ENCODE assay signal across 9 cellular contexts in genomic region chr3:112134335-112135124, GRCh38. TPM values are rescaled to one million over a fixed set of nuclear protein-coding genes. Genes with fewer than 3 reads are reported as not detected.
DNase-seq lines count a peak whose midpoint lies in the region; ATAC-seq, FAIRE-seq and TF ChIP-seq lines count a peak whose summit lies in the region.
"Had no signal": no experiment of that assay in that cellular context is flagged by ENCODE, and none has a peak within 500 bp of the region (broad histone marks: within the 10 kb centered on the region; RNA-seq: fewer than 3 reads in every experiment).

No MANE protein-coding gene starts in this region.

- intact Hi-C loops in pancreas (cut with DNase I), result no loop called here
- intact Hi-C loops in lower leg skin (cut with DNase I; ENCODE audit: low total_unique reads), result no loop called here

- peaks cover 4% of the 10 kb centered on the region for H3K36me3 Mint-ChIP-seq in activated naive CD8-positive, alpha-beta T cell treated with anti-CD3 and anti-CD28 coated beads, Interleukin-2, amount 10 ng/mL, durations not matched to agents 7 days and 5 days

- no peak for ATAC-seq in activated naive CD8-positive, alpha-beta T cell treated with anti-CD3 and anti-CD28 coated beads, Interleukin-2, amount 10 ng/mL, durations not matched to agents 7 days and 5 days (ENCODE audit: low read depth)
- peak; percentile 63 to 83 (median 76) for ATAC-seq in pancreas

- H3K27me3 ChIP-seq in pancreas, result no peaks in the 10 kb centered on the region

- DNase-seq in NCI-H2171 treated with DMSO at 0.1 percent for 48 hours (lab: John Stamatoyannopoulos, UW) (peak; percentile 32), NCI-H2171 (lab: John Stamatoyannopoulos, UW) (no peak), NCI-H2196 (lab: John Stamatoyannopoulos, UW; ENCODE audit: unreplicated experiment) (peak; percentile 71), pancreas (peak in 3 of 6 donors; percentile 19 to 33 (median 25)), G401 (ENCODE audit: low spot score) (no peak), lower leg skin (ENCODE audit: low spot score in 2 of 2) (no peak), KBM-7 (no peak)
- no peak for DNase-seq in activated naive CD8-positive, alpha-beta T cell treated with anti-CD3 and anti-CD28 coated beads, Interleukin-2, amount 10 ng/mL, durations not matched to agents 7 days and 5 days

- H3K9me3 Mint-ChIP-seq in activated naive CD8-positive, alpha-beta T cell treated with anti-CD3 and anti-CD28 coated beads, Interleukin-2, amount 10 ng/mL, durations not matched to agents 7 days and 5 days, result no peaks in the 10 kb centered on the region

- peak overlapping the region in 2 of 4 donors; percentile 30 to 36 for H3K27ac ChIP-seq in pancreas

- TF ChIP-seq POLR2A in lower leg skin (IDR thresholded peaks at IDR 0.05), result no peak

- H3K36me3 ChIP-seq in pancreas, result peaks cover 0 to 12% (median 0%) of the 10 kb centered on the region in 3 donors

- TF ChIP-seq CTCF in pancreas (IDR thresholded peaks at IDR 0.05) (no peak), lower leg skin (IDR thresholded peaks at IDR 0.05) (no peak)

- FAIRE-seq in pancreas (lab: Jason Lieb, UNC), result no peak

- peaks cover 4 to 12% (median 6%) of the 10 kb centered on the region in 3 donors for H3K4me1 ChIP-seq in pancreas

- no peaks in the 10 kb centered on the region for H3K9me3 ChIP-seq in pancreas

- H3K27ac Mint-ChIP-seq in activated naive CD8-positive, alpha-beta T cell treated with anti-CD3 and anti-CD28 coated beads, Interleukin-2, amount 10 ng/mL, durations not matched to agents 7 days and 5 days, result peak overlapping the region; percentile 39

- no peak overlapping the region for H3K4me3 ChIP-seq in pancreas
- H3K4me3 ChIP-seq in lower leg skin (ENCODE audit: low read depth, poor library complexity, severe bottlenecking), result no peak overlapping the region

- peaks cover 46% of the 10 kb centered on the region for H3K4me1 Mint-ChIP-seq in activated naive CD8-positive, alpha-beta T cell treated with anti-CD3 and anti-CD28 coated beads, Interleukin-2, amount 10 ng/mL, durations not matched to agents 7 days and 5 days

- in situ Hi-C loops in G401 (cut with HindIII; ENCODE audit: low sequenced_read_pairs) (no loop called here), KBM-7 (cut with MboI; ENCODE audit: low pct_unique_long_range_greater_than_20kb, low sequenced_read_pairs) (loop anchor here (25.0 kb wide), 1 partner anchor 378 kb away; no protein-coding TSS in a partner anchor)

- H3K4me3 Mint-ChIP-seq in activated naive CD8-positive, alpha-beta T cell treated with anti-CD3 and anti-CD28 coated beads, Interleukin-2, amount 10 ng/mL, durations not matched to agents 7 days and 5 days, result no peak overlapping the region

- no peaks in the 10 kb centered on the region for H3K27me3 Mint-ChIP-seq in activated naive CD8-positive, alpha-beta T cell treated with anti-CD3 and anti-CD28 coated beads, Interleukin-2, amount 10 ng/mL, durations not matched to agents 7 days and 5 days

- POLR2A ChIA-PET in activated naive CD8-positive, alpha-beta T cell treated with anti-CD3 and anti-CD28 coated beads, Interleukin-2, amount 10 ng/mL, durations not matched to agents 7 days and 5 days (lab: Charles Lee), result no interaction called here

- 54 to 55% methylated on average over 8 of the region's 8 CpGs for WGBS in pancreas, 2 donors
- 69 to 70% methylated on average over 8 of the region's 8 CpGs for WGBS in lower leg skin, 2 donors

RNA-seq across cellular contexts. Expression of gene GCSAM, which starts 1.5 kb away (rescaled TPM):
- total RNA-seq in activated naive CD8-positive, alpha-beta T cell treated with anti-CD3 and anti-CD28 coated beads, Interleukin-2, amount 10 ng/mL, durations not matched to agents 7 days and 5 days, result 10 to 100 TPM; 11.8 to 14.6 TPM
- total RNA-seq in pancreas (under 1 TPM in 2 of 6 donors, not detected in 4; 0.25 to 0.28 TPM), lower leg skin (1 to 10 TPM in 1 of 4 donors, under 1 TPM in 2, not detected in 1; 0.52 to 1.8 (median 0.91) TPM)
- polyA plus RNA-seq in pancreas, result under 1 TPM in 1 of 2 donors, not detected in 1; 0.07 TPM
- not detected in 2 replicates for total RNA-seq in G401 (2014; rRNA removed; shearing (Covaris generic))
- total RNA-seq: A673 had no signal

RNA-seq across cellular contexts. Expression of gene C3orf52, which starts 48.3 kb away (rescaled TPM):
- total RNA-seq in activated naive CD8-positive, alpha-beta T cell treated with anti-CD3 and anti-CD28 coated beads, Interleukin-2, amount 10 ng/mL, durations not matched to agents 7 days and 5 days, result 1 to 10 TPM; 2.1 to 3.1 TPM
- 10 to 100 TPM; 16.1 to 51.7 (median 24.9) TPM for total RNA-seq in pancreas
- polyA plus RNA-seq in pancreas, result 10 to 100 TPM in 1 of 2 donors, 1 to 10 TPM in 1; 9.7 to 11.2 TPM
- not detected in 2 replicates for total RNA-seq in G401 (2014; rRNA removed; shearing (Covaris generic))
- total RNA-seq in lower leg skin, result 100 to 1,000 TPM in 1 of 4 donors, 10 to 100 TPM in 3; 57.8 to 118 (median 86.4) TPM

Comparison
In these comparisons a context has a peak if more than half of its experiments do, and no peak if none do; other contexts are left out.
1. DNase-seq: peak in NCI-H2171 treated with DMSO at 0.1 percent for 48 hours (single experiment) and NCI-H2196 (single experiment); none in NCI-H2171 (single experiment), activated naive CD8-positive, alpha-beta T cell treated with anti-CD3 and anti-CD28 coated beads, Interleukin-2, amount 10 ng/mL, durations not matched to agents 7 days and 5 days (single experiment), G401 (single experiment), lower leg skin (0 of 2) and KBM-7 (single experiment).
2. RNA of gene GCSAM, which starts 1.5 kb away (total RNA-seq): 11.8 to 14.6 TPM in activated naive CD8-positive, alpha-beta T cell treated with anti-CD3 and anti-CD28 coated beads, Interleukin-2, amount 10 ng/mL, durations not matched to agents 7 days and 5 days; 0.52 to 1.8 TPM in lower leg skin, 0.25 to 0.28 TPM in pancreas and not detected in G401; every median in the first group is over 4 times any median in the second.
3. RNA of gene C3orf52, which starts 48.3 kb away (total RNA-seq): 57.8 to 118 TPM in lower leg skin and 16.1 to 51.7 TPM in pancreas; 2.1 to 3.1 TPM in activated naive CD8-positive, alpha-beta T cell treated with anti-CD3 and anti-CD28 coated beads, Interleukin-2, amount 10 ng/mL, durations not matched to agents 7 days and 5 days and not detected in G401; every median in the first group is over 4 times any median in the second.